ENCODE assay signal across 8 cellular contexts in the genomic region with DNA sequence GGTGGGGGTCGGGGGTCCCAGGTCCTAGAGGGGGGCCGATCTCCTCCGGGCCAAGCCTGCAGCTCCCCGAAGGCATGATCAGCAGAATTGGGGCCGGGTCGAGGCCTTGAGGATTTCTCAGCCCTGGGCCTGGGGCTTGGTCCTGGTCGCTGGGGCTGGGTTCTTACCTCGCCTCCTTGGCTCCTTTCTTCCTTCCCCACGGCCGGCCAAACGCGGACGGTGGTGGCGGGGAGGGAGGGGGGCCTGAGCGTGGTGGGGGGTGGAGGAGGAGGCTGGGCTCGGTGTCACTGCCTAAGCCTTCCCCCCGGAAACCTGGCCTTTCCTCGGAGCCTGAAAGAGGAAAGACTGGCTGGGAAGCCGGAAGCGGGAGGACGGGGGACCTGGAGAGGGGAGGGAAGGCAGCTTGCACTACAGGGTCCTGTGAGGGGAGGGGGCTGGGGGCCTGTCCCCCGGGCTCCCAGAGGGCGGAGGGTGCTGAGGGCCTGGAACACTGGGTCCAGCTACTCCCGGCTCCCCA. TPM values are rescaled to one million over a fixed set of nuclear protein-coding genes. Genes with fewer than 3 reads are reported as not detected.
A peak's percentile ranks its signal among the peaks of the same experiment; 100 is the strongest.
DNase-seq lines count a peak whose midpoint lies in the region; ATAC-seq and TF ChIP-seq lines count a peak whose summit lies in the region.

A gene with protein sequence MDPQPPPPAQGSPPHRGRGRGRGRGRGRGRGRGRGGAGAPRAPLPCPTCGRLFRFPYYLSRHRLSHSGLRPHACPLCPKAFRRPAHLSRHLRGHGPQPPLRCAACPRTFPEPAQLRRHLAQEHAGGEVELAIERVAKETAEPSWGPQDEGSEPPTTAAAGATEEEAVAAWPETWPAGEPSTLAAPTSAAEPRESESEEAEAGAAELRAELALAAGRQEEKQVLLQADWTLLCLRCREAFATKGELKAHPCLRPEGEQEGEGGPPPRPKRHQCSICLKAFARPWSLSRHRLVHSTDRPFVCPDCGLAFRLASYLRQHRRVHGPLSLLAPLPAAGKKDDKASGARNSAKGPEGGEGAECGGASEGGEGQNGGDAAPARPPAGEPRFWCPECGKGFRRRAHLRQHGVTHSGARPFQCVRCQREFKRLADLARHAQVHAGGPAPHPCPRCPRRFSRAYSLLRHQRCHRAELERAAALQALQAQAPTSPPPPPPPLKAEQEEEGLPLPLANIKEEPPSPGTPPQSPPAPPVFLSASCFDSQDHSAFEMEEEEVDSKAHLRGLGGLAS (minus strand): TSS at position 221 of the 517 bp plus-strand sequence. CDS start 1,209 bp downstream, outside the sequence.

- TF ChIP-seq CTCF in GM10266 (IDR thresholded peaks at IDR 0.05; ENCODE audit: control insufficient read depth, insufficient read depth, low read depth, missing control alignments) (no peak), Loucy (conservative IDR thresholded peaks at IDR 0.05; ENCODE audit: low read length) (no peak), RWPE1 (conservative IDR thresholded peaks at IDR 0.05; ENCODE audit: low read depth) (no peak), foreskin fibroblast (IDR thresholded peaks at IDR 0.05; ENCODE audit: low read depth, low read length) (no peak), neural crest cell (conservative IDR thresholded peaks at IDR 0.05) (no peak)

- H2AFZ ChIP-seq in Loucy (ENCODE audit: low read length), result peak within 1 kb of the TSS; percentile 91

- peak within 1 kb of the TSS; percentile 98 for H3K9ac ChIP-seq in Loucy (ENCODE audit: low read depth, low read length, poor library complexity, severe bottlenecking)

- H3K36me3 ChIP-seq in Loucy (ENCODE audit: insufficient read depth, low read length), result peaks cover 6% of the 10 kb centered on the region; the same call in 1 of the 2 replicates

- H3K27me3 Mint-ChIP-seq in neural crest cell (ENCODE audit: low read depth), result no peaks in the 10 kb centered on the region

- CTCF ChIA-PET in RWPE1 (lab: Yijun Ruan, JAX), result interaction anchor here (0.5 to 0.6 kb wide), 2 partner anchors 114 to 483 kb away, joined by 3 read pairs; no protein-coding TSS in a partner anchor

- H3K4me3 Mint-ChIP-seq in neural crest cell, result peak within 1 kb of the TSS; percentile 93

- H3K4me1 ChIP-seq in Loucy (ENCODE audit: insufficient read depth, low read length, poor library complexity, severe bottlenecking), result peaks cover 10% of the 10 kb centered on the region

- peaks cover 28% of the 10 kb centered on the region for H3K79me2 ChIP-seq in Loucy (ENCODE audit: insufficient read depth, low read length)

- peak within 1 kb of the TSS; percentile 79 for H3K4me2 ChIP-seq in Loucy (ENCODE audit: low read depth, low read length, poor library complexity, severe bottlenecking)

- H3K9me2 ChIP-seq in Loucy (replicated peaks; ENCODE audit: low read depth, low read length), result no peaks in the 10 kb centered on the region

- POLR2A ChIA-PET in RWPE1 (lab: Yijun Ruan, JAX; ENCODE audit: low non-redundant PET), result interaction anchor here (0.6 to 1.0 kb wide), 5 partner anchors 19 to 291 kb away, joined by 3 to 6 read pairs (median 3); a partner anchor contains a TSS

- peak within 1 kb of the TSS; percentile 85 for H3K27ac Mint-ChIP-seq in neural crest cell (ENCODE audit: unreplicated experiment)

- H3K36me3 Mint-ChIP-seq in neural crest cell (ENCODE audit: low read depth), result peaks cover 17% of the 10 kb centered on the region

- H3F3A ChIP-seq in Loucy (ENCODE audit: low read depth), result peaks cover 11% of the 10 kb centered on the region; the same call in 1 of the 2 replicates

- H3K27ac ChIP-seq in RWPE1, result peak within 1 kb of the TSS; percentile 87

- H4K20me1 ChIP-seq in Loucy (ENCODE audit: insufficient read depth, low read length, poor library complexity, severe bottlenecking), result peaks cover 4% of the 10 kb centered on the region

- peak; percentile 72 for ATAC-seq in stimulated activated naive CD8-positive, alpha-beta T cell treated with anti-CD3 and anti-CD28 coated beads, Interleukin-15, Interleukin-2, amounts not matched to agents 100 U/mL and 50 U/mL, for 24 hours
- ATAC-seq in GM19467 (IDR thresholded peaks at IDR 0.05; ENCODE audit: unreplicated experiment), result no peak

- no peaks in the 10 kb centered on the region for H3K27me3 ChIP-seq in Loucy (ENCODE audit: insufficient read depth, low read length, poor library complexity, severe bottlenecking)

- peaks cover 30% of the 10 kb centered on the region for H3K4me1 Mint-ChIP-seq in neural crest cell

- no peaks in the 10 kb centered on the region for H3K9me3 Mint-ChIP-seq in neural crest cell

- H3K4me3 ChIP-seq in Loucy (ENCODE audit: low read length, poor library complexity, severe bottlenecking) (peak within 1 kb of the TSS; percentile 94), foreskin fibroblast (ENCODE audit: low read depth in 1 of 2, low read length in 2 of 2) (peak within 1 kb of the TSS; percentile 91 to 94)

- no peaks in the 10 kb centered on the region for H3K9me3 ChIP-seq in Loucy (ENCODE audit: insufficient read depth, low read depth, low read length)

- DNase-seq in GM10266 (ENCODE audit: extremely low spot score) (peak; percentile 92), RWPE1 (ENCODE audit: low spot score) (peak; percentile 77), foreskin fibroblast (peak; percentile 86 to 95), neural crest cell (ENCODE audit: low read depth, low spot score) (peak; percentile 85)
- peak; percentile 91 for DNase-seq in activated effector memory CD4-positive, alpha-beta T cell treated with anti-CD3 and anti-CD28 coated beads, Interleukin-2, amount 50 U/mL, for 16 hours
- peak; percentile 90 for DNase-seq in stimulated activated naive CD8-positive, alpha-beta T cell treated with anti-CD3 and anti-CD28 coated beads, Interleukin-15, Interleukin-2, amounts not matched to agents 100 U/mL and 50 U/mL, for 24 hours

RNA-seq across cellular contexts. Expression of the gene that starts here (rescaled TPM):
- total RNA-seq in neural crest cell, result 28.2 and 29.1 TPM in 2 replicates
